Comparison of ENCODE assay signal across 15 cellular contexts in the genomic region with DNA sequence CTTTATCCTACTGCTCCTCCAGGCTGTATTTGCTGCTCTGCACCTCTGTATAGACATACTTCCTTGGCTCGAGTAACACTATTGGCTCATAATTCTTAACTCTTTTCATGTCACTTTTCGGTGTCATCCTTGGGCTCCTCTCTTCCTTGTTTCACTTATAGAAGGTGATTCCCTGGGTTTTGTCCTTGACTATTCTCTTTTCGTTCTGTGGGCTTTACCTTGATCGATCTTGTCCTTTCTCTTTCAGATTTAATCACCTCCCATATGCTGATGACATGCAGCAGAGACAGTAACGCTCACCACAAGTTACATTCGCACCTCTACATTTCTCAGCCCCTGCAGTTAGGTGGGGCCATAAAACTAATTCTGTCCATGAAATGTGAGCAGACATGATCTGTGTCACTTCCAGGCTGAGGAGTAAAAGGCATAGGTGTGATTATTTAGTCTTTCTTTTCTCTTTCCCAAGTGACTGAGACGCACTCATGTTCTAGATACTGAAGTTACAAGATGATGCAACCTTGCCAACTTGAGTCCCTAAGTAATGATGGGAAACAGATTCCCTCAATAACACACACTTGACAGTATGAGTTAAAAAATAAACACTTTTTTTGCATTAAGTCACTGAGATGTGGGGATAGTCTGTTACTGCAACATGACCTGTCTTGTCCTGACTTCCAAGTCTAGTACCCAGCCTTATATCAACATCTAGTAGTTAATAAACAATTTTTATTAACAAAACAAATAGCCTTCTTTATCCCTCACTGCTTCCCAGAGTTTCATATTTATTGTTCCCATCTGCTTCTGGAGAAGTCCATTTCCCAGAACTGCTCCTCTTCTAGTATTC. TPM values are rescaled to one million over a fixed set of nuclear protein-coding genes. Genes with fewer than 3 reads are reported as not detected.
DNase-seq lines count a peak whose midpoint lies in the region; ATAC-seq and TF ChIP-seq lines count a peak whose summit lies in the region.
"Had no signal": no experiment of that assay in that cellular context is flagged by ENCODE, and none has a peak within 500 bp of the region (broad histone marks: within the 10 kb centered on the region; RNA-seq: fewer than 3 reads in every experiment).

No MANE protein-coding gene starts in this region.

- no peak for TF ChIP-seq POLR2A in stomach (IDR thresholded peaks at IDR 0.05)

- H3K4me3 ChIP-seq in stomach, result no peak overlapping the region
- no peak overlapping the region for H3K4me3 ChIP-seq in CD4-positive, alpha-beta memory T cell (ENCODE audit: low read length in 2 of 2)

- H3K27ac Mint-ChIP-seq in activated naive CD8-positive, alpha-beta T cell treated with anti-CD3 and anti-CD28 coated beads, Interleukin-2, amount 50 U/mL, for 24 hours, result no peak overlapping the region
- H3K27ac Mint-ChIP-seq in activated naive CD8-positive, alpha-beta T cell treated with anti-CD3 and anti-CD28 coated beads for 36 hours, result no peak overlapping the region
- no peak overlapping the region for H3K27ac Mint-ChIP-seq in progenitor cell of endocrine pancreas
- H3K27ac Mint-ChIP-seq in CD4-positive, alpha-beta memory T cell, result no peak overlapping the region

- POLR2A ChIA-PET in CD4-positive, alpha-beta memory T cell (lab: Charles Lee; ENCODE audit: partially characterized antibody), result no interaction called here

- WGBS in stomach, 5 donors, result 68 to 83% (median 77%) methylated on average over 7 of the region's 7 CpGs

- peaks cover 4% of the 10 kb centered on the region for H3K27me3 Mint-ChIP-seq in activated naive CD8-positive, alpha-beta T cell treated with anti-CD3 and anti-CD28 coated beads, Interleukin-2, amount 50 U/mL, for 24 hours
- H3K27me3 Mint-ChIP-seq in activated naive CD8-positive, alpha-beta T cell treated with anti-CD3 and anti-CD28 coated beads for 36 hours, result peaks cover 4% of the 10 kb centered on the region
- H3K27me3 Mint-ChIP-seq in progenitor cell of endocrine pancreas, result peaks cover 10% of the 10 kb centered on the region
- H3K27me3 Mint-ChIP-seq in CD4-positive, alpha-beta memory T cell, result peaks cover 0 to 10% of the 10 kb centered on the region in 2 donors

- no peaks in the 10 kb centered on the region for H3K9me3 ChIP-seq in stomach
- no peaks in the 10 kb centered on the region for H3K9me3 ChIP-seq in CD4-positive, alpha-beta memory T cell (ENCODE audit: control insufficient read depth in 1 of 2, low read length in 2 of 2)

- H3K4me3 Mint-ChIP-seq in activated naive CD8-positive, alpha-beta T cell treated with anti-CD3 and anti-CD28 coated beads, Interleukin-2, amount 50 U/mL, for 24 hours, result no peak overlapping the region
- H3K4me3 Mint-ChIP-seq in activated naive CD8-positive, alpha-beta T cell treated with anti-CD3 and anti-CD28 coated beads for 36 hours, result no peak overlapping the region
- H3K4me3 Mint-ChIP-seq in progenitor cell of endocrine pancreas (ENCODE audit: low read depth), result no peak overlapping the region
- H3K4me3 Mint-ChIP-seq in CD4-positive, alpha-beta memory T cell, result no peak overlapping the region

- no peak for TF ChIP-seq EP300 in stomach (IDR thresholded peaks at IDR 0.05)

- DNase-seq in activated naive CD8-positive, alpha-beta T cell treated with anti-CD3 and anti-CD28 coated beads, Interleukin-2, amount 50 U/mL, for 24 hours, result no peak
- DNase-seq in activated naive CD8-positive, alpha-beta T cell treated with anti-CD3 and anti-CD28 coated beads for 36 hours, result no peak
- DNase-seq in stomach (no peak), germinal center (ENCODE audit: low spot score) (no peak), progenitor cell of endocrine pancreas (ENCODE audit: low spot score, unreplicated experiment) (no peak)
- no peak for DNase-seq in CD4-positive, alpha-beta memory T cell
- DNase-seq: activated CD4-positive, CD25-positive, alpha-beta regulatory T cell; activated naive CD4-positive, alpha-beta T cell treated with Interleukin-2 at 50 U/mL for 16 hours; foreskin melanocyte; NCI-H510A treated with DMSO at 0.1 percent for 48 hours; SHP77 had no signal

- CTCF ChIA-PET in CD4-positive, alpha-beta memory T cell (lab: Charles Lee; ENCODE audit: partially characterized antibody), result no interaction called here

- H3K36me3 ChIP-seq in stomach, result no peaks in the 10 kb centered on the region
- no peaks in the 10 kb centered on the region for H3K36me3 ChIP-seq in CD4-positive, alpha-beta memory T cell (ENCODE audit: insufficient read depth, low read length)

- H3K4me1 ChIP-seq in stomach, result no peaks in the 10 kb centered on the region
- no peaks in the 10 kb centered on the region for H3K4me1 ChIP-seq in CD4-positive, alpha-beta memory T cell (ENCODE audit: insufficient read depth, low read length)

- H3K9me3 Mint-ChIP-seq in activated naive CD8-positive, alpha-beta T cell treated with anti-CD3 and anti-CD28 coated beads, Interleukin-2, amount 50 U/mL, for 24 hours, result no peaks in the 10 kb centered on the region
- H3K9me3 Mint-ChIP-seq in activated naive CD8-positive, alpha-beta T cell treated with anti-CD3 and anti-CD28 coated beads for 36 hours, result no peaks in the 10 kb centered on the region
- H3K9me3 Mint-ChIP-seq in progenitor cell of endocrine pancreas (ENCODE audit: low read depth), result no peaks in the 10 kb centered on the region
- H3K9me3 Mint-ChIP-seq in CD4-positive, alpha-beta memory T cell, result no peaks in the 10 kb centered on the region

- no peak overlapping the region for H3K27ac ChIP-seq in stomach
- H3K27ac ChIP-seq in CD4-positive, alpha-beta memory T cell (ENCODE audit: low read depth, low read length), result no peak overlapping the region

- no peaks in the 10 kb centered on the region for H3K36me3 Mint-ChIP-seq in activated naive CD8-positive, alpha-beta T cell treated with anti-CD3 and anti-CD28 coated beads, Interleukin-2, amount 50 U/mL, for 24 hours (ENCODE audit: low read depth)
- H3K36me3 Mint-ChIP-seq in activated naive CD8-positive, alpha-beta T cell treated with anti-CD3 and anti-CD28 coated beads for 36 hours, result no peaks in the 10 kb centered on the region
- H3K36me3 Mint-ChIP-seq in progenitor cell of endocrine pancreas (ENCODE audit: insufficient read depth), result no peaks in the 10 kb centered on the region
- H3K36me3 Mint-ChIP-seq in CD4-positive, alpha-beta memory T cell, result no peaks in the 10 kb centered on the region

- peaks cover 3% of the 10 kb centered on the region for H3K4me1 Mint-ChIP-seq in activated naive CD8-positive, alpha-beta T cell treated with anti-CD3 and anti-CD28 coated beads, Interleukin-2, amount 50 U/mL, for 24 hours
- no peaks in the 10 kb centered on the region for H3K4me1 Mint-ChIP-seq in activated naive CD8-positive, alpha-beta T cell treated with anti-CD3 and anti-CD28 coated beads for 36 hours
- peaks cover 7% of the 10 kb centered on the region for H3K4me1 Mint-ChIP-seq in progenitor cell of endocrine pancreas (ENCODE audit: low read depth)
- H3K4me1 Mint-ChIP-seq in CD4-positive, alpha-beta memory T cell, result no peaks in the 10 kb centered on the region

- TF ChIP-seq CTCF in stomach (IDR thresholded peaks at IDR 0.05) (no peak), progenitor cell of endocrine pancreas (IDR thresholded peaks at IDR 0.05; ENCODE audit: unreplicated experiment) (no peak)

- peak; percentile 57 for ATAC-seq in activated naive CD8-positive, alpha-beta T cell treated with anti-CD3 and anti-CD28 coated beads, Interleukin-2, amount 50 U/mL, for 24 hours
- ATAC-seq in GM21717 (IDR thresholded peaks at IDR 0.05; ENCODE audit: unreplicated experiment) (peak; percentile 66), HG03196 (IDR thresholded peaks at IDR 0.05; ENCODE audit: unreplicated experiment) (peak; percentile 74)

- no peaks in the 10 kb centered on the region for H3K27me3 ChIP-seq in stomach
- no peaks in the 10 kb centered on the region for H3K27me3 ChIP-seq in CD4-positive, alpha-beta memory T cell (ENCODE audit: insufficient read depth, low read length)

- intact Hi-C loops in stomach (cut with DNase I; ENCODE audit: low total_unique reads), result no loop called here
- intact Hi-C loops in CD4-positive, alpha-beta memory T cell (cut with micrococcal nuclease), result no loop called here

RNA-seq across cellular contexts. Expression of gene HAO2, which starts 49.9 kb away (rescaled TPM):
- total RNA-seq in activated naive CD8-positive, alpha-beta T cell treated with anti-CD3 and anti-CD28 coated beads for 36 hours, result not detected
- under 1 TPM in 1 of 5 donors, not detected in 4; 0.73 TPM for total RNA-seq in stomach
- polyA plus RNA-seq in stomach, result not detected
- total RNA-seq in progenitor cell of endocrine pancreas, result not detected in 2 replicates
- total RNA-seq in CD4-positive, alpha-beta memory T cell, result not detected
- polyA plus RNA-seq in CD4-positive, alpha-beta memory T cell, result not detected
- total RNA-seq: MCF 10A had no signal
- polyA plus RNA-seq: AG04450 had no signal
